In the genomic region with DNA sequence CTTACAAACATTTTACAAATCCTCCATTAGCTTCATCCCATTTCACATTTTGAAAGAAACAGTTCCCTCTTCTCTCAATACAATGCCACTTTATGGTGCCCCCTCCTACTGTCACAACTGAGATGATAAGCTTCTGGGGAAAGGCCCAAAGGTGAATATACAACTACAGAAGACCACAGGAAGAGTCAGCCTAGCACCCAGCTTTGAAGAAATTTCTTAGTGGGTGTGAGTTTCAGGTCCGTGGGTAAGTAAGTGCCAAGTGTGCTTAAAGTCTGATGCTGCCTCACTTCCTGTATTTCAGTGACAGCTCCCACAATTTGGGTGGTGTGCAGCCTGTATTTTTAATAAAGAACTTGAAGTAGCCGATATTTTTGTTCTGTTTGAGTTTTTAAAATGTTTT, we compare ENCODE assay signal across 9 cellular contexts.
DNase-seq lines count a peak whose midpoint lies in the region; ATAC-seq, FAIRE-seq and TF ChIP-seq lines count a peak whose summit lies in the region.
"Had no signal": no experiment of that assay in that cellular context is flagged by ENCODE, and none has a peak within 500 bp of the region (broad histone marks: within the 10 kb centered on the region; RNA-seq: fewer than 3 reads in every experiment).

No MANE protein-coding gene starts in this region.

- H3K79me2 ChIP-seq in hepatocyte: no peaks in the 10 kb centered on the region

- H3K27ac Mint-ChIP-seq in endodermal cell: peak overlapping the region; percentile 50
- no peak overlapping the region for H3K27ac Mint-ChIP-seq in activated T-helper 1 cell treated with anti-CD3 and anti-CD28 coated beads, Interleukin-12 subunit alpha, Interleukin-12 subunit beta, Interleukin-2, Interleukin-4 antibody, amounts not matched to agents 30 ng/mL and 10 ng/mL and 1 ng/mL, durations not matched to agents 14 hours and 24 hours and 36 hours

- H3K36me3 Mint-ChIP-seq in endodermal cell (ENCODE audit: low read depth): no peaks in the 10 kb centered on the region
- no peaks in the 10 kb centered on the region for H3K36me3 Mint-ChIP-seq in activated T-helper 1 cell treated with anti-CD3 and anti-CD28 coated beads, Interleukin-12 subunit alpha, Interleukin-12 subunit beta, Interleukin-2, Interleukin-4 antibody, amounts not matched to agents 30 ng/mL and 10 ng/mL and 1 ng/mL, durations not matched to agents 14 hours and 24 hours and 36 hours (ENCODE audit: low read depth)

- H3K9ac ChIP-seq in endodermal cell (ENCODE audit: extremely low read depth, low read length, poor library complexity, severe bottlenecking): no peak overlapping the region

- H3K9me2 ChIP-seq in hepatocyte (replicated peaks; ENCODE audit: insufficient read depth): no peaks in the 10 kb centered on the region

- peaks cover 38% of the 10 kb centered on the region for H3K4me1 Mint-ChIP-seq in endodermal cell
- H3K4me1 Mint-ChIP-seq in activated T-helper 1 cell treated with anti-CD3 and anti-CD28 coated beads, Interleukin-12 subunit alpha, Interleukin-12 subunit beta, Interleukin-2, Interleukin-4 antibody, amounts not matched to agents 30 ng/mL and 10 ng/mL and 1 ng/mL, durations not matched to agents 14 hours and 24 hours and 36 hours (ENCODE audit: low read depth): peaks cover 18% of the 10 kb centered on the region

- H3K4me1 ChIP-seq in endodermal cell (ENCODE audit: control insufficient read depth, insufficient read depth, low read length) (peaks cover 23% of the 10 kb centered on the region), hepatocyte (ENCODE audit: insufficient read depth) (no peaks in the 10 kb centered on the region)

- intact Hi-C loops in activated T-helper 1 cell treated with anti-CD3 and anti-CD28 coated beads, Interleukin-12 subunit alpha, Interleukin-12 subunit beta, Interleukin-2, Interleukin-4 antibody, amounts not matched to agents 30 ng/mL and 10 ng/mL and 1 ng/mL, durations not matched to agents 14 hours and 24 hours and 36 hours (cut with micrococcal nuclease): loop anchor here (5.0 kb wide), 1 partner anchor 102 kb away; no protein-coding TSS in a partner anchor

- no peaks in the 10 kb centered on the region for H3K27me3 Mint-ChIP-seq in endodermal cell (ENCODE audit: insufficient read depth)
- H3K27me3 Mint-ChIP-seq in activated T-helper 1 cell treated with anti-CD3 and anti-CD28 coated beads, Interleukin-12 subunit alpha, Interleukin-12 subunit beta, Interleukin-2, Interleukin-4 antibody, amounts not matched to agents 30 ng/mL and 10 ng/mL and 1 ng/mL, durations not matched to agents 14 hours and 24 hours and 36 hours (ENCODE audit: insufficient read depth): peaks cover 9% of the 10 kb centered on the region

- FAIRE-seq in GM18507 (lab: Jason Lieb, UNC): peak; percentile 85

- peak; percentile 76 for ATAC-seq in GM21381 (IDR thresholded peaks at IDR 0.05; ENCODE audit: unreplicated experiment)
- ATAC-seq in HG03196 (IDR thresholded peaks at IDR 0.05; ENCODE audit: unreplicated experiment): peak; percentile 84

- no peak overlapping the region for H3K4me2 ChIP-seq in hepatocyte

- DNase-seq in GM18507 (ENCODE audit: extremely low spot score, insufficient read length, low read depth): peak; percentile 14
- no peak for DNase-seq in endodermal cell
- DNase-seq in D341Med (ENCODE audit: low spot score): no peak
- DNase-seq in hepatocyte (ENCODE audit: low spot score): no peak
- DNase-seq in activated T-helper 1 cell treated with anti-CD3 and anti-CD28 coated beads, Interleukin-12 subunit alpha, Interleukin-12 subunit beta, Interleukin-2, Interleukin-4 antibody, amounts not matched to agents 30 ng/mL and 10 ng/mL and 1 ng/mL, durations not matched to agents 14 hours and 24 hours and 36 hours (ENCODE audit: low spot score): no peak
- DNase-seq in NCI-H446 (lab: John Stamatoyannopoulos, UW): no peak
- DNase-seq: islet precursor cell had no signal

- no peak overlapping the region for H3K27ac ChIP-seq in endodermal cell (ENCODE audit: low read depth, low read length)
- H3K27ac ChIP-seq in hepatocyte: no peak overlapping the region

- no peak overlapping the region for H3K4me3 ChIP-seq in endodermal cell (ENCODE audit: low read length)
- no peak overlapping the region for H3K4me3 ChIP-seq in hepatocyte

- H3K4me3 Mint-ChIP-seq in endodermal cell: peak overlapping the region; percentile 14
- H3K4me3 Mint-ChIP-seq in activated T-helper 1 cell treated with anti-CD3 and anti-CD28 coated beads, Interleukin-12 subunit alpha, Interleukin-12 subunit beta, Interleukin-2, Interleukin-4 antibody, amounts not matched to agents 30 ng/mL and 10 ng/mL and 1 ng/mL, durations not matched to agents 14 hours and 24 hours and 36 hours: no peak overlapping the region

- peaks cover 10% of the 10 kb centered on the region for H3K27me3 ChIP-seq in endodermal cell (ENCODE audit: control insufficient read depth, insufficient read depth, low read length, poor library complexity, severe bottlenecking)
- H3K27me3 ChIP-seq in hepatocyte: peaks cover 5% of the 10 kb centered on the region

- H3K36me3 ChIP-seq in endodermal cell (ENCODE audit: control insufficient read depth, insufficient read depth, low read length) (no peaks in the 10 kb centered on the region), hepatocyte (replicated peaks; ENCODE audit: insufficient read depth, low read depth) (no peaks in the 10 kb centered on the region)

- no peak overlapping the region for H2AFZ ChIP-seq in hepatocyte

- H4K20me1 ChIP-seq in hepatocyte (ENCODE audit: insufficient read depth, poor library complexity, severe bottlenecking): no peaks in the 10 kb centered on the region

- H3K9me3 Mint-ChIP-seq in endodermal cell: no peaks in the 10 kb centered on the region
- no peaks in the 10 kb centered on the region for H3K9me3 Mint-ChIP-seq in activated T-helper 1 cell treated with anti-CD3 and anti-CD28 coated beads, Interleukin-12 subunit alpha, Interleukin-12 subunit beta, Interleukin-2, Interleukin-4 antibody, amounts not matched to agents 30 ng/mL and 10 ng/mL and 1 ng/mL, durations not matched to agents 14 hours and 24 hours and 36 hours

- H3K9me3 ChIP-seq in endodermal cell (ENCODE audit: control insufficient read depth, low read length) (no peaks in the 10 kb centered on the region), hepatocyte (ENCODE audit: low read depth) (no peaks in the 10 kb centered on the region)

- 87% methylated on average over 2 of the region's 2 CpGs; no CpG with 5 or more reads in 1 of the 2 experiments for WGBS in endodermal cell (ENCODE audit: insufficient coverage in 1 of 2, insufficient read length in 1 of 2), 2 experiments
- 78% methylated on average over 2 of the region's 2 CpGs for WGBS in hepatocyte (ENCODE audit: low lambda C conversion rate, missing lambda C conversion rate)

- TF ChIP-seq CTCF in endodermal cell (conservative IDR thresholded peaks at IDR 0.05): no peak
- TF ChIP-seq CTCF in hepatocyte (IDR thresholded peaks at IDR 0.05; ENCODE audit: poor library complexity): no peak
